ENCODE assay signal across 22 cellular contexts in the genomic region with DNA sequence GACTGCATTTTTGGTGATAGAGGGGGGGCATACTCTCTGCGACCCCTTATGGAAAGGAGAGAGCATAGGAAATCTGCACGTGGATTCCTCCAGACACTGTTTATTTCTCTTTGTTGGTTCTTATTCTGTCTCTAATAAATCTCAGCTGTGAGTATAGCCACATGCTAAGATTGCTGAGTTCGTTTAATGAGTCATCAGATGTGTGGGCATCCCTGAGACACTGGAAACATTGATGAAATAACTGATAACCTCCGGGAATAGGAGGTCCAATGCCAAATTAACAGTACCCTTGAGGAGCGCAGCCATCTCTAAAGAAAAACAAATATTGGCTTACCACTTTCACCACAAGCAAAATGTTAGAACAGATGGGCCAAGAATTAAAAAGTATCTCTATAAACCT.
DNase-seq lines count a peak whose midpoint lies in the region; ATAC-seq, FAIRE-seq and TF ChIP-seq lines count a peak whose summit lies in the region.
"Had no signal": no experiment of that assay in that cellular context is flagged by ENCODE, and none has a peak within 500 bp of the region (broad histone marks: within the 10 kb centered on the region; RNA-seq: fewer than 3 reads in every experiment).

No MANE protein-coding gene starts in this region.

- TF ChIP-seq POLR2A in tibial nerve (IDR thresholded peaks at IDR 0.05) = no peak

- intact Hi-C loops in kidney (cut with DNase I) = no loop called here

- TF ChIP-seq EP300 in tibial nerve (IDR thresholded peaks at IDR 0.05) = no peak

- H3K27me3 ChIP-seq in tibial nerve = no peaks in the 10 kb centered on the region
- H3K27me3 ChIP-seq: SJSA1 had no signal

- FAIRE-seq in kidney (lab: Jason Lieb, UNC) = no peak
- FAIRE-seq: A549, GM12892, GM19239 had no signal

- H3K4me3 ChIP-seq in tibial nerve (no peak overlapping the region), kidney (ENCODE audit: low read length in 2 of 2) (no peak overlapping the region)
- H3K4me3 ChIP-seq: A549, SJSA1 had no signal

- H3K36me3 ChIP-seq in tibial nerve = no peaks in the 10 kb centered on the region
- no peaks in the 10 kb centered on the region for H3K36me3 ChIP-seq in kidney (ENCODE audit: control insufficient read depth in 1 of 2, insufficient read depth in 2 of 2, low read length in 2 of 2)
- H3K36me3 ChIP-seq: SJSA1 had no signal

- H3K27ac ChIP-seq in tibial nerve (no peak overlapping the region), kidney (ENCODE audit: low read depth in 2 of 2, low read length in 2 of 2) (no peak overlapping the region)
- H3K27ac ChIP-seq: A549, HL-60, KMS-11, SJSA1 had no signal

- no peaks in the 10 kb centered on the region for H3K9me3 ChIP-seq in tibial nerve
- no peaks in the 10 kb centered on the region for H3K9me3 ChIP-seq in kidney (ENCODE audit: control insufficient read depth in 1 of 2, low read length in 2 of 2)
- H3K9me3 ChIP-seq: A549, SJSA1 had no signal

- ATAC-seq in HG02623 (IDR thresholded peaks at IDR 0.05; ENCODE audit: unreplicated experiment) = no peak
- ATAC-seq: A549 had no signal

- H3K9ac ChIP-seq in kidney (ENCODE audit: low read length in 2 of 2) = no peak overlapping the region
- H3K9ac ChIP-seq: KMS-11 had no signal

- 42 to 44% methylated on average over 5 of the region's 5 CpGs for WGBS in tibial nerve, 2 donors

- peak; percentile 5 for DNase-seq in AG08395 (ENCODE audit: low spot score)
- DNase-seq in LHCN-M2 (ENCODE audit: low read depth) = peak; percentile 1
- DNase-seq in astrocyte of the hippocampus (ENCODE audit: low read depth, low spot score) = peak; percentile 26
- DNase-seq in myocyte (ENCODE audit: low read depth) = peak; percentile 21
- no peak for DNase-seq in tibial nerve (ENCODE audit: low spot score in 2 of 2)
- DNase-seq in stimulated activated CD4-positive, alpha-beta T cell treated with anti-CD3 and anti-CD28 coated beads, Interleukin-4, amount 100 ng/mL, for 4 hours = no peak
- DNase-seq in kidney = no peak
- DNase-seq: Calu3; CD4-positive, CD25-positive, alpha-beta regulatory T cell; GDM1; NCI-H1417; NCI-H2029; NCI-H2171 treated with DMSO at 0.1 percent for 48 hours; NCI-H524; RPMI8226 had no signal

- TF ChIP-seq CTCF in tibial nerve (IDR thresholded peaks at IDR 0.05) (no peak), kidney (IDR thresholded peaks at IDR 0.05; ENCODE audit: borderline replicate concordance, extremely low read depth, insufficient read depth) (no peak)

- H3K4me1 ChIP-seq in tibial nerve (no peaks in the 10 kb centered on the region), kidney (ENCODE audit: control insufficient read depth in 1 of 2, insufficient read depth in 1 of 2, low read depth in 1 of 2, low read length in 2 of 2) (no peaks in the 10 kb centered on the region)
- H3K4me1 ChIP-seq: A549, SJSA1 had no signal

Comparison
In these comparisons a context has a peak if more than half of its experiments do, and no peak if none do; other contexts are left out.
1. DNase-seq: peak in AG08395 (single experiment), LHCN-M2 (single experiment), astrocyte of the hippocampus (single experiment) and myocyte (single experiment); none in tibial nerve (0 of 2), stimulated activated CD4-positive, alpha-beta T cell treated with anti-CD3 and anti-CD28 coated beads, Interleukin-4, amount 100 ng/mL, for 4 hours (0 of 2) and kidney (single experiment).